In genomic region chr10:69733791-69734261, GRCh38 we compare ENCODE assay signal across 15 cellular contexts.
A peak's percentile ranks its signal among the peaks of the same experiment; 100 is the strongest.
DNase-seq lines count a peak whose midpoint lies in the region; ATAC-seq, FAIRE-seq and TF ChIP-seq lines count a peak whose summit lies in the region.
"Had no signal": no experiment of that assay in that cellular context is flagged by ENCODE, and none has a peak within 500 bp of the region (broad histone marks: within the 10 kb centered on the region; RNA-seq: fewer than 3 reads in every experiment).

No MANE protein-coding gene starts in this region.

- TF ChIP-seq POLR2A in K562 (conservative IDR thresholded peaks at IDR 0.05), result no peak

- no peaks in the 10 kb centered on the region for H3K36me3 Mint-ChIP-seq in CD8-positive, alpha-beta T cell

- H3K27me3 Mint-ChIP-seq in CD8-positive, alpha-beta T cell (ENCODE audit: low read depth), result no peaks in the 10 kb centered on the region

- no peak for TF ChIP-seq EP300 in K562 (IDR thresholded peaks at IDR 0.05; ENCODE audit: low read length)

- H3K4me3 ChIP-seq in heart right ventricle (no peak overlapping the region), K562 (no peak overlapping the region)
- no peak overlapping the region for H3K4me3 ChIP-seq in CD8-positive, alpha-beta T cell (ENCODE audit: low read depth, low read length)
- H3K4me3 ChIP-seq: upper lobe of left lung had no signal

- BruUV-seq in K562 (replicated peaks; lab: Mats Ljungman, UMichigan), result no TSS peak

- H3K4me3 Mint-ChIP-seq in CD8-positive, alpha-beta T cell, result no peak overlapping the region

- H3K27ac Mint-ChIP-seq in CD8-positive, alpha-beta T cell, result no peak overlapping the region

- WGBS in heart right ventricle, 2 donors, result 68 to 80% methylated on average over 4 of the region's 4 CpGs
- 14% methylated on average over 4 of the region's 4 CpGs for WGBS in K562 (ENCODE audit: insufficient coverage, low coverage, missing lambda C conversion rate)

- intact Hi-C loops in heart right ventricle (cut with DNase I), result loop anchor here in 2 of 10 donors (5.0 to 10.0 kb wide), 2 partner anchors 68 to 181 kb away; partner anchors contain the start of gene COL13A1 (in 2 of the 2)
- intact Hi-C loops in Right ventricle myocardium superior (cut with DNase I), result no loop called here
- intact Hi-C loops in K562 (cut with micrococcal nuclease), result no loop called here
- intact Hi-C loops in CD8-positive, alpha-beta T cell (cut with DNase I, micrococcal nuclease), result no loop called here

- 0 out of 4 replicates have a peak overlapping the region, but pooled peaks of 1 of the 2 experiments have one; percentile 5 for H3K9ac ChIP-seq in K562 (ENCODE audit: insufficient read depth in 1 of 2, low read depth in 2 of 2, low read length in 2 of 2)

- ATAC-seq in heart right ventricle, result peak in 2 of 8 donors; percentile 8 to 33
- ATAC-seq in Right ventricle myocardium superior (ENCODE audit: poor library complexity), result no peak
- ATAC-seq in K562, result peak; percentile 50
- ATAC-seq in HG02588 (IDR thresholded peaks at IDR 0.05; ENCODE audit: unreplicated experiment), result no peak
- no peak for ATAC-seq in CD8-positive, alpha-beta T cell

- no peak for FAIRE-seq in K562 (lab: Jason Lieb, UNC)
- no peak for FAIRE-seq in urothelium cell line (lab: Jason Lieb, UNC)

- no peaks in the 10 kb centered on the region for H3K9me3 Mint-ChIP-seq in CD8-positive, alpha-beta T cell

- in situ Hi-C loops in K562 (cut with MboI), result no loop called here

- no peaks in the 10 kb centered on the region for H3K36me3 ChIP-seq in heart right ventricle
- no peaks in the 10 kb centered on the region for H3K36me3 ChIP-seq in K562 (ENCODE audit: control insufficient read depth, insufficient read depth, low read length)
- no peaks in the 10 kb centered on the region for H3K36me3 ChIP-seq in CD8-positive, alpha-beta T cell (ENCODE audit: insufficient read depth, low read length)
- H3K36me3 ChIP-seq: upper lobe of left lung had no signal

- no peak for TF ChIP-seq RAD21 in K562 (CRISPR knock-in tag; conservative IDR thresholded peaks at IDR 0.05 in 1 of 2, IDR thresholded peaks at IDR 0.05 in 1 of 2)

- no peaks in the 10 kb centered on the region for H3K27me3 ChIP-seq in heart right ventricle
- H3K27me3 ChIP-seq in K562 (ENCODE audit: control insufficient read depth in 2 of 2, insufficient read depth in 2 of 2, low read length in 2 of 2), result peaks cover 0 to 26% of the 10 kb centered on the region in 2 experiments; a peak in 2 of 5 replicates
- no peaks in the 10 kb centered on the region for H3K27me3 ChIP-seq in CD8-positive, alpha-beta T cell (ENCODE audit: insufficient read depth, low read length)
- H3K27me3 ChIP-seq: upper lobe of left lung had no signal

- DNase-seq in heart right ventricle (no peak), Right ventricle myocardium superior (no peak), K562 (ENCODE audit: extremely low read depth in 1 of 4, low spot score in 3 of 4) (peak in 2 of 4 experiments; percentile 25 to 37), iris pigment epithelial cell (ENCODE audit: low read depth) (peak; percentile 69), urothelium cell line (ENCODE audit: low spot score) (peak; percentile 51)
- no peak for DNase-seq in stimulated activated CD4-positive, alpha-beta T cell treated with anti-CD3 and anti-CD28 coated beads, Interleukin-4, amount 100 ng/mL, for 1 hour
- no peak for DNase-seq in CD8-positive, alpha-beta T cell
- DNase-seq: activated CD4-positive, alpha-beta T cell treated with anti-CD3 and anti-CD28 coated beads, Interleukin-2, amount 50 U/mL, for 48 hours; activated naive CD4-positive, alpha-beta T cell treated with Interleukin-2 at 50 U/mL for 16 hours; hippocampal formation; NCI-H446 treated with DMSO at 0.1 percent for 48 hours; stimulated activated CD8-positive, alpha-beta memory T cell treated with anti-CD3 and anti-CD28 coated beads, Interleukin-4, amount 100 ng/mL, for 48 hours; T-helper 2 cell; upper lobe of left lung had no signal

- no peaks in the 10 kb centered on the region for H3K79me2 ChIP-seq in K562 (ENCODE audit: control insufficient read depth, insufficient read depth, low read length)

- peak overlapping the region; percentile 0; the same call in 1 of the 2 replicates for H3K4me2 ChIP-seq in K562 (ENCODE audit: insufficient read depth, low read length)

- H3K9me3 ChIP-seq in heart right ventricle (no peaks in the 10 kb centered on the region), K562 (replicated peaks; ENCODE audit: control insufficient read depth, insufficient read depth, low read depth, low read length) (no peaks in the 10 kb centered on the region)
- no peaks in the 10 kb centered on the region for H3K9me3 ChIP-seq in CD8-positive, alpha-beta T cell (ENCODE audit: low read length)
- H3K9me3 ChIP-seq: upper lobe of left lung had no signal

- H3K9me1 ChIP-seq in K562 (ENCODE audit: control insufficient read depth, insufficient read depth, low read length), result no peaks in the 10 kb centered on the region

- POLR2A ChIA-PET in K562 (lab: Yijun Ruan, JAX), result no interaction called here
- POLR2A ChIA-PET in CD8-positive, alpha-beta T cell (lab: Charles Lee), result no interaction called here

- H2AFZ ChIP-seq in K562 (ENCODE audit: low read depth, low read length), result no peak overlapping the region

- CTCF ChIA-PET in K562 (lab: Yijun Ruan, JAX; ENCODE audit: low intra/inter-chr PET ratio), result no interaction called here
- CTCF ChIA-PET in CD8-positive, alpha-beta T cell (lab: Charles Lee), result interaction anchor here (1.0 to 1.1 kb wide), 2 partner anchors 10 to 17 kb away, joined by 3 to 4 read pairs; no protein-coding TSS in a partner anchor

- H3K27ac ChIP-seq in heart right ventricle, result peak overlapping the region in 6 of 10 donors; percentile 40 to 92 (median 82)
- H3K27ac ChIP-seq in K562 (ENCODE audit: extremely low read depth, low read depth, low read length), result no peak overlapping the region
- H3K27ac ChIP-seq in CD8-positive, alpha-beta T cell (ENCODE audit: low read depth, low read length), result no peak overlapping the region
- H3K27ac ChIP-seq: upper lobe of left lung had no signal

- peaks cover 25 to 77% (median 50%) of the 10 kb centered on the region in 9 donors for H3K4me1 ChIP-seq in heart right ventricle
- peaks cover 8 to 18% of the 10 kb centered on the region in 2 experiments for H3K4me1 ChIP-seq in K562 (replicated peaks in 1 of 2; ENCODE audit: control insufficient read depth in 2 of 2, insufficient read depth in 2 of 2, low read length in 2 of 2)
- peaks cover 6% of the 10 kb centered on the region for H3K4me1 ChIP-seq in CD8-positive, alpha-beta T cell (ENCODE audit: insufficient read depth, low read length)

- peaks cover 8% of the 10 kb centered on the region for H3K4me1 Mint-ChIP-seq in CD8-positive, alpha-beta T cell (ENCODE audit: low read depth)

- TF ChIP-seq CTCF in heart right ventricle (IDR thresholded peaks at IDR 0.05) (no peak), K562 (IDR thresholded peaks at IDR 0.05 in 2 of 3, conservative IDR thresholded peaks at IDR 0.05 in 1 of 3; ENCODE audit: insufficient read depth in 2 of 3, low read depth in 1 of 3, low read length in 3 of 3) (no peak)
- no peak for TF ChIP-seq CTCF in CD8-positive, alpha-beta T cell (IDR thresholded peaks at IDR 0.05)

- H4K20me1 ChIP-seq in K562 (replicated peaks; ENCODE audit: control insufficient read depth, insufficient read depth, low read length), result peaks cover 4% of the 10 kb centered on the region

TF ChIP-seq in K562, 482 proteins besides CTCF, POLR2A, EP300 and RAD21:
- no peak for TF ChIP-seq NCOA6 (IDR thresholded peaks at IDR 0.05)
- 0 out of 2 replicates have a peak, but pooled peaks have one; percentile 22 for TF ChIP-seq ZFP91 (CRISPR knock-in tag; IDR thresholded peaks at IDR 0.05)
TF ChIP-seq in K562: peak in this region for 1.

Comparison
In these comparisons a context has a peak if more than half of its experiments do, and no peak if none do; other contexts are left out.
1. DNase-seq: peak in iris pigment epithelial cell (single experiment) and urothelium cell line (single experiment); none in heart right ventricle (0 of 2), Right ventricle myocardium superior (single experiment), stimulated activated CD4-positive, alpha-beta T cell treated with anti-CD3 and anti-CD28 coated beads, Interleukin-4, amount 100 ng/mL, for 1 hour (single experiment) and CD8-positive, alpha-beta T cell (0 of 7).
2. H3K27ac ChIP-seq: peak in heart right ventricle (6 of 10); none in K562 (single experiment) and CD8-positive, alpha-beta T cell (single experiment).